In genomic region chr1:173568483-173568882, GRCh38 we compare ENCODE assay signal across 38 cellular contexts. TPM values are rescaled to one million over a fixed set of nuclear protein-coding genes. Genes with fewer than 3 reads are reported as not detected.
"Had no signal": no experiment of that assay in that cellular context is flagged by ENCODE, and none has a peak within 500 bp of the region (broad histone marks: within the 10 kb centered on the region; RNA-seq: fewer than 3 reads in every experiment).

No MANE protein-coding gene starts in this region.

- H3K9ac ChIP-seq: KMS-11 had no signal

- H3K27ac ChIP-seq: KMS-11 had no signal

- H3K27me3 ChIP-seq: MG63 had no signal

- DNase-seq: Karpas-422, Kasumi-1, MG63, MM.1S, NCI-H1048, NCI-H1092, NCI-H1092 treated with DMSO at 0.1 percent for 48 hours, NCI-H1105, NCI-H1105 treated with DMSO at 0.1 percent for 48 hours, NCI-H1417, NCI-H1417 treated with DMSO at 0.1 percent for 48 hours, NCI-H1436, NCI-H1436 treated with DMSO at 0.1 percent for 48 hours, NCI-H146, NCI-H1694, NCI-H1694 treated with DMSO at 0.1 percent for 48 hours, NCI-H187, NCI-H187 treated with DMSO at 0.1 percent for 48 hours, NCI-H1930, NCI-H2029, NCI-H2029 treated with DMSO at 0.1 percent for 48 hours, NCI-H2081, NCI-H2081 treated with DMSO at 0.1 percent for 48 hours, NCI-H2107, NCI-H2171, NCI-H2171 treated with DMSO at 0.1 percent for 48 hours, NCI-H2227 treated with DMSO at 0.1 percent for 48 hours, NCI-H226, NCI-H345, NCI-H446, NCI-H446 treated with DMSO at 0.1 percent for 48 hours, NCI-H510A, NCI-H510A treated with DMSO at 0.1 percent for 48 hours had no signal

- H3K4me2 ChIP-seq: KMS-11 had no signal

- H3K36me3 ChIP-seq: MG63 had no signal

- H3K4me3 ChIP-seq: MG63 had no signal

RNA-seq across cellular contexts. Expression of gene SLC9C2, which starts 34.4 kb away (rescaled TPM):
- total RNA-seq: LHCN-M2, M059J, MCF 10A, NCI-H460 had no signal
